Comparison of ENCODE assay signal across 8 cellular contexts in genomic region chr22:46619830-46620501, GRCh38. TPM values are rescaled to one million over a fixed set of nuclear protein-coding genes. Genes with fewer than 3 reads are reported as not detected.
DNase-seq lines count a peak whose midpoint lies in the region; ATAC-seq, FAIRE-seq and TF ChIP-seq lines count a peak whose summit lies in the region.

Gene GRAMD4 (plus strand): TSS chr22:46620386. CDS start chr22:46626800, 6,414 bp downstream.

- no peaks in the 10 kb centered on the region for H3K36me3 ChIP-seq in bronchial epithelial cell (ENCODE audit: control insufficient read depth, insufficient read depth, low read length)
- no peaks in the 10 kb centered on the region for H3K36me3 ChIP-seq in urinary bladder (ENCODE audit: insufficient read depth)

- no peak within 1 kb of the TSS for H3K27ac Mint-ChIP-seq in stimulated activated effector memory CD8-positive, alpha-beta T cell treated with anti-CD3 and anti-CD28 coated beads, Interleukin-12 subunit alpha, Interleukin-12 subunit beta, amount 100 ng/mL, for 72 hours

- H3K4me1 Mint-ChIP-seq in stimulated activated effector memory CD8-positive, alpha-beta T cell treated with anti-CD3 and anti-CD28 coated beads, Interleukin-12 subunit alpha, Interleukin-12 subunit beta, amount 100 ng/mL, for 72 hours: peaks cover 6% of the 10 kb centered on the region

- H3K4me3 Mint-ChIP-seq in stimulated activated effector memory CD8-positive, alpha-beta T cell treated with anti-CD3 and anti-CD28 coated beads, Interleukin-12 subunit alpha, Interleukin-12 subunit beta, amount 100 ng/mL, for 72 hours: no peak within 1 kb of the TSS

- H3K9me3 Mint-ChIP-seq in stimulated activated effector memory CD8-positive, alpha-beta T cell treated with anti-CD3 and anti-CD28 coated beads, Interleukin-12 subunit alpha, Interleukin-12 subunit beta, amount 100 ng/mL, for 72 hours: no peaks in the 10 kb centered on the region

- WGBS in urinary bladder: 40% methylated on average over 20 of the region's 20 CpGs

- peak within 1 kb of the TSS; percentile 64 for H3K27ac ChIP-seq in urinary bladder (ENCODE audit: low read depth)

- no peak for ATAC-seq in HG03565 (IDR thresholded peaks at IDR 0.05; ENCODE audit: unreplicated experiment)
- no peak for ATAC-seq in stimulated activated effector memory CD8-positive, alpha-beta T cell treated with anti-CD3 and anti-CD28 coated beads, Interleukin-12 subunit alpha, Interleukin-12 subunit beta, amount 100 ng/mL, for 72 hours

- no peaks in the 10 kb centered on the region for H3K4me1 ChIP-seq in urinary bladder (ENCODE audit: insufficient read depth)

- no peaks in the 10 kb centered on the region for H3K27me3 ChIP-seq in bronchial epithelial cell (ENCODE audit: control insufficient read depth, insufficient read depth, low read length)

- DNase-seq in AG10803 (ENCODE audit: low read depth) (peak; percentile 15), MV-4-11 (lab: John Stamatoyannopoulos, UW) (peak; percentile 75), bronchial epithelial cell (ENCODE audit: low read depth) (no peak), lung microvascular endothelial cell (ENCODE audit: low read depth in 2 of 2) (no peak), OCI-M2 (lab: John Stamatoyannopoulos, UW; ENCODE audit: unreplicated experiment) (no peak)
- DNase-seq in stimulated activated effector memory CD8-positive, alpha-beta T cell treated with anti-CD3 and anti-CD28 coated beads, Interleukin-12 subunit alpha, Interleukin-12 subunit beta, amount 100 ng/mL, for 72 hours (ENCODE audit: low spot score in 2 of 2): no peak

- TF ChIP-seq CTCF in AG10803 (conservative IDR thresholded peaks at IDR 0.05; ENCODE audit: low read length) (no peak), bronchial epithelial cell (IDR thresholded peaks at IDR 0.05; ENCODE audit: insufficient read depth, low read length, severe bottlenecking) (no peak)

- H3K4me3 ChIP-seq in AG10803 (ENCODE audit: low read length) (no peak within 1 kb of the TSS), bronchial epithelial cell (ENCODE audit: low read depth, low read length) (no peak within 1 kb of the TSS), urinary bladder (ENCODE audit: low read depth, low read length) (no peak within 1 kb of the TSS)

- FAIRE-seq in bronchial epithelial cell (lab: Jason Lieb, UNC): no peak

- no peaks in the 10 kb centered on the region for H3K36me3 Mint-ChIP-seq in stimulated activated effector memory CD8-positive, alpha-beta T cell treated with anti-CD3 and anti-CD28 coated beads, Interleukin-12 subunit alpha, Interleukin-12 subunit beta, amount 100 ng/mL, for 72 hours

RNA-seq across cellular contexts. Expression of gene GRAMD4, which starts in this region (rescaled TPM):
- total RNA-seq in bronchial epithelial cell (16.8 and 27.3 TPM in 2 replicates), lung microvascular endothelial cell (26.4 and 50.6 TPM in 2 replicates), urinary bladder (10.9 TPM)
- 13.1 TPM for polyA plus RNA-seq in urinary bladder

Comparison
In these comparisons a context has a peak if more than half of its experiments do, and no peak if none do; other contexts are left out.
1. DNase-seq: peak in AG10803 (single experiment) and MV-4-11 (single experiment); none in bronchial epithelial cell (single experiment), lung microvascular endothelial cell (0 of 2), stimulated activated effector memory CD8-positive, alpha-beta T cell treated with anti-CD3 and anti-CD28 coated beads, Interleukin-12 subunit alpha, Interleukin-12 subunit beta, amount 100 ng/mL, for 72 hours (0 of 2) and OCI-M2 (single experiment).